In the genomic region with DNA sequence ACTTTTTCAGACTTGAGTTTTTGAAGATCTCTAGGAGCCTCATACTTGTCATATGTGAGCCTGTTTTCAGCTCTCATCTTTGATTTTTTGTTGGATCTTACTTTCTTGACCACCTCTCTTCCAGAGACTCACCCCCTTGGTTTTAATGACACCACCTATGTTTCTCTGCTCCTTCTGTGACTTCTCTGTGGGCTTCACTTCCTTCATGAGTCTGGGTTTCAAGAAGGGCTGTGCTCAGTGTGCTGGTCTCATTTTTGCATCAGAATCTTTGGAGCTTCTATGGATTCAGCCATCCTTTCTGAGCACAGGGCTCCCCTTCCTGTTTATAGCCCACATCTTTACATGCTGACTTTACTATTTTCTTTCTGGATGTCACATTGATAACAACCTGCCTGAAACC, we compare ENCODE assay signal across 20 cellular contexts.
"Had no signal": no experiment of that assay in that cellular context is flagged by ENCODE, and none has a peak within 500 bp of the region (broad histone marks: within the 10 kb centered on the region; RNA-seq: fewer than 3 reads in every experiment).

No MANE protein-coding gene starts in this region.

- H3K4me3 ChIP-seq: cardiac muscle cell, dorsolateral prefrontal cortex, lower lobe of right lung, pancreas, spleen, tibial nerve had no signal

- H3K4me3 Mint-ChIP-seq: naive thymus-derived CD8-positive, alpha-beta T cell; stimulated activated naive B cell treated with anti-CD40 and anti-IgM and Interleukin-4, amounts not matched to agents 10 μg/mL and 1 μg/mL and 100 μg/mL, for 72 hours had no signal

- H3K36me3 ChIP-seq: cardiac muscle cell, lower lobe of right lung, neutrophil, pancreas, spleen, tibial nerve had no signal

- H3K36me3 Mint-ChIP-seq: stimulated activated naive B cell treated with anti-CD40 and anti-IgM and Interleukin-4, amounts not matched to agents 10 μg/mL and 1 μg/mL and 100 μg/mL, for 72 hours had no signal

- ATAC-seq: lower lobe of right lung; naive thymus-derived CD8-positive, alpha-beta T cell; pancreas had no signal

- DNase-seq: activated CD4-positive, CD25-positive, alpha-beta regulatory T cell treated with anti-CD3 and anti-CD28 coated beads, Interleukin-2, amount 50 U/mL, for 72 hours; activated effector memory CD4-positive, alpha-beta T cell treated with Interleukin-2 at 50 U/mL for 16 hours; activated naive CD4-positive, alpha-beta T cell treated with anti-CD3 and anti-CD28 coated beads, Interleukin-2, amount 50 U/mL, for 16 hours; activated T-cell treated with anti-CD3 and anti-CD28 coated beads, Interleukin-2, amount 50 U/mL, for 1 hour; dorsolateral prefrontal cortex; foreskin fibroblast; glutamatergic neuron; hippocampal formation; lower lobe of right lung; naive thymus-derived CD8-positive, alpha-beta T cell; pancreas; retina; spleen; stimulated activated CD4-positive, alpha-beta T cell treated with anti-CD3 and anti-CD28 coated beads, Interleukin-4, amount 100 ng/mL, for 4 hours; stimulated activated naive B cell treated with anti-CD40 and anti-IgM and Interleukin-4, amounts not matched to agents 10 μg/mL and 1 μg/mL and 100 μg/mL, for 72 hours; substantia nigra; T1000 had no signal

- H3K4me1 ChIP-seq: pancreas had no signal

- H3K27ac Mint-ChIP-seq: naive thymus-derived CD8-positive, alpha-beta T cell; stimulated activated naive B cell treated with anti-CD40 and anti-IgM and Interleukin-4, amounts not matched to agents 10 μg/mL and 1 μg/mL and 100 μg/mL, for 72 hours had no signal

- H3K27me3 ChIP-seq: cardiac muscle cell, dorsolateral prefrontal cortex, neutrophil, pancreas, spleen, tibial nerve had no signal

- H3K27me3 Mint-ChIP-seq: stimulated activated naive B cell treated with anti-CD40 and anti-IgM and Interleukin-4, amounts not matched to agents 10 μg/mL and 1 μg/mL and 100 μg/mL, for 72 hours had no signal

- H3K27ac ChIP-seq: cardiac muscle cell, lower lobe of right lung, neutrophil, pancreas, spleen, tibial nerve had no signal

- H3K9me3 Mint-ChIP-seq: naive thymus-derived CD8-positive, alpha-beta T cell; stimulated activated naive B cell treated with anti-CD40 and anti-IgM and Interleukin-4, amounts not matched to agents 10 μg/mL and 1 μg/mL and 100 μg/mL, for 72 hours had no signal
